ENCODE assay signal across 8 cellular contexts in genomic region chr1:51516639-51517158, GRCh38. TPM values are rescaled to one million over a fixed set of nuclear protein-coding genes. Genes with fewer than 3 reads are reported as not detected.
DNase-seq lines count a peak whose midpoint lies in the region; ATAC-seq and TF ChIP-seq lines count a peak whose summit lies in the region.

No MANE protein-coding gene starts in this region.

- intact Hi-C loops in cardiac septum (cut with DNase I): loop anchor here (5.0 kb wide), 3 partner anchors 99 to 544 kb away; partner anchors contain the start of genes CDKN2C and RNF11
- intact Hi-C loops in lower lobe of right lung (cut with DNase I): no loop called here

- H3K9me3 ChIP-seq in right atrium auricular region (no peaks in the 10 kb centered on the region), adipocyte (ENCODE audit: control insufficient read depth, low read length) (no peaks in the 10 kb centered on the region), lower lobe of right lung (no peaks in the 10 kb centered on the region)

- H3K4me1 ChIP-seq in right atrium auricular region (peaks cover 2 to 39% of the 10 kb centered on the region in 2 donors), adipocyte (ENCODE audit: control insufficient read depth, insufficient read depth, low read length) (peaks cover 50% of the 10 kb centered on the region), lower lobe of right lung (peaks cover 73% of the 10 kb centered on the region)

- H3K4me3 ChIP-seq in right atrium auricular region (peak overlapping the region; percentile 84 to 95), adipocyte (ENCODE audit: low read length) (peak overlapping the region; percentile 95), lower lobe of right lung (peak overlapping the region; percentile 75)

- DNase-seq in right atrium auricular region (ENCODE audit: low spot score): no peak
- DNase-seq in cardiac septum (ENCODE audit: low spot score): no peak
- peak; percentile 52 for DNase-seq in adipocyte (ENCODE audit: low read depth)
- no peak for DNase-seq in lower lobe of right lung
- DNase-seq in inferior parietal cortex (ENCODE audit: extremely low spot score): no peak

- no peak for TF ChIP-seq CTCF in right atrium auricular region (IDR thresholded peaks at IDR 0.05)
- no peak for TF ChIP-seq CTCF in lower lobe of right lung (IDR thresholded peaks at IDR 0.05)

- no peaks in the 10 kb centered on the region for H3K27me3 ChIP-seq in right atrium auricular region
- H3K27me3 ChIP-seq in adipocyte (replicated peaks; ENCODE audit: control insufficient read depth, insufficient read depth, low read length): no peaks in the 10 kb centered on the region
- H3K27me3 ChIP-seq in lower lobe of right lung (ENCODE audit: low read depth): no peaks in the 10 kb centered on the region

- ATAC-seq in lower lobe of right lung (no peak), GM18519 (IDR thresholded peaks at IDR 0.05; ENCODE audit: low FRiP score, unreplicated experiment) (no peak), GM21576 (IDR thresholded peaks at IDR 0.05; ENCODE audit: unreplicated experiment) (no peak), HG02938 (IDR thresholded peaks at IDR 0.05; ENCODE audit: unreplicated experiment) (no peak)

- H3K9ac ChIP-seq in adipocyte (ENCODE audit: low read length): peak overlapping the region; percentile 96

- peak overlapping the region; percentile 84 to 87 for H3K27ac ChIP-seq in right atrium auricular region
- H3K27ac ChIP-seq in lower lobe of right lung: peak overlapping the region; percentile 91

- H3K36me3 ChIP-seq in right atrium auricular region (no peaks in the 10 kb centered on the region), adipocyte (ENCODE audit: control insufficient read depth, insufficient read depth, low read length, severe bottlenecking) (no peaks in the 10 kb centered on the region), lower lobe of right lung (no peaks in the 10 kb centered on the region)

RNA-seq across cellular contexts. Expression of gene EPS15, which starts 2.4 kb away (rescaled TPM):
- total RNA-seq in right atrium auricular region: 10 to 100 TPM; 50.0 to 54.7 TPM
- total RNA-seq in cardiac septum: 46.6 TPM
- 90.2 TPM for total RNA-seq in lower lobe of right lung
